In genomic region chr2:96315400-96316071, GRCh38 we compare ENCODE assay signal across 8 cellular contexts. TPM values are rescaled to one million over a fixed set of nuclear protein-coding genes. Genes with fewer than 3 reads are reported as not detected.
DNase-seq lines count a peak whose midpoint lies in the region; ATAC-seq and TF ChIP-seq lines count a peak whose summit lies in the region.

No MANE protein-coding gene starts in this region.

- intact Hi-C loops in HCT116 (cut with micrococcal nuclease) (no loop called here), sigmoid colon (cut with DNase I) (no loop called here)

- peak overlapping the region; percentile 4 to 59 (median 47); a peak in 18 of 20 replicates for H3K4me3 ChIP-seq in BLaER1 treated with 17β-estradiol and CSF1 and Interleukin-3, amounts not matched to agents 10 nM and 100 nM
- H3K4me3 ChIP-seq in HCT116 (replicated peaks in 1 of 2; ENCODE audit: low read depth in 1 of 2, low read length in 2 of 2) (no peak overlapping the region), tibial nerve (no peak overlapping the region), sigmoid colon (no peak overlapping the region)

- peaks cover 39% of the 10 kb centered on the region for H3K4me1 Mint-ChIP-seq in activated T-cell treated with anti-CD3 and anti-CD28 coated beads, Interleukin-2, amount 50 U/mL, for 4 hours (ENCODE audit: low read depth)

- no peaks in the 10 kb centered on the region for H3K27me3 Mint-ChIP-seq in activated T-cell treated with anti-CD3 and anti-CD28 coated beads, Interleukin-2, amount 50 U/mL, for 4 hours (ENCODE audit: low read depth)

- peak overlapping the region in 10 of 11 experiments; percentile 65 to 84 (median 76); a peak in 20 of 22 replicates for H3K9ac ChIP-seq in BLaER1 treated with 17β-estradiol and CSF1 and Interleukin-3, amounts not matched to agents 10 nM and 100 nM
- H3K9ac ChIP-seq in HCT116 (ENCODE audit: low read length), result no peak overlapping the region

- TF ChIP-seq RAD21 in HCT116 (IDR thresholded peaks at IDR 0.05; ENCODE audit: low read depth), result no peak

- no peak for DNase-seq in HCT116 (ENCODE audit: low read depth, low spot score)
- no peak for DNase-seq in activated T-cell treated with anti-CD3 and anti-CD28 coated beads, Interleukin-2, amount 50 U/mL, for 4 hours
- DNase-seq in islet precursor cell, result peak; percentile 63
- no peak for DNase-seq in tibial nerve (ENCODE audit: low spot score in 2 of 2)
- DNase-seq in sigmoid colon, result no peak
- no peak for DNase-seq in NCI-H2081 treated with DMSO at 0.1 percent for 48 hours (lab: John Stamatoyannopoulos, UW)
- DNase-seq in stimulated activated CD4-positive, alpha-beta T cell treated with anti-CD3 and anti-CD28 coated beads, Interleukin-2, amount 100 ng/mL, for 48 hours, result no peak

- peak; percentile 34; the same call in 1 of the 2 replicates for ATAC-seq in HCT116
- peak; percentile 47 to 58 for ATAC-seq in activated T-cell treated with anti-CD3 and anti-CD28 coated beads, Interleukin-2, amount 50 U/mL, for 4 hours

- BruUV-seq in HCT116 (replicated peaks; lab: Mats Ljungman, UMichigan), result no TSS peak

- no peaks in the 10 kb centered on the region for H3K79me2 ChIP-seq in HCT116 (ENCODE audit: insufficient read depth, low read length)

- CTCF ChIA-PET in HCT116 (lab: Charles Lee), result no interaction called here

- TF ChIP-seq EP300 in tibial nerve (IDR thresholded peaks at IDR 0.05) (no peak), sigmoid colon (IDR thresholded peaks at IDR 0.05) (no peak)

- no peaks in the 10 kb centered on the region for H4K20me1 ChIP-seq in BLaER1 treated with 17β-estradiol and CSF1 and Interleukin-3, amounts not matched to agents 10 nM and 100 nM
- no peaks in the 10 kb centered on the region for H4K20me1 ChIP-seq in HCT116 (ENCODE audit: insufficient read depth)

- H3K27ac ChIP-seq in BLaER1 treated with 17β-estradiol and CSF1 and Interleukin-3, amounts not matched to agents 10 nM and 100 nM, result peak overlapping the region; percentile 34 to 97 (median 87); a peak in 21 of 22 replicates
- H3K27ac ChIP-seq in HCT116 (ENCODE audit: low read depth, low read length) (no peak overlapping the region), tibial nerve (peak overlapping the region in 1 of 4 donors; percentile 18), sigmoid colon (peak overlapping the region in 1 of 4 donors; percentile 3)

- RAD21 ChIA-PET in HCT116 (lab: Charles Lee; ENCODE audit: low non-redundant PET in 1 of 2, low total read pairs in 2 of 2, uncharacterized antibody in 2 of 2, unreplicated experiment in 2 of 2), result no interaction called here

- no peaks in the 10 kb centered on the region for H3K9me3 Mint-ChIP-seq in activated T-cell treated with anti-CD3 and anti-CD28 coated beads, Interleukin-2, amount 50 U/mL, for 4 hours

- TF ChIP-seq POLR2A in HCT116 (IDR thresholded peaks at IDR 0.05; ENCODE audit: borderline replicate concordance, extremely low read depth, insufficient read depth, insufficient read length) (no peak), tibial nerve (IDR thresholded peaks at IDR 0.05) (no peak), sigmoid colon (IDR thresholded peaks at IDR 0.05) (no peak)

- H3K27me3 ChIP-seq in BLaER1 treated with 17β-estradiol and CSF1 and Interleukin-3, amounts not matched to agents 10 nM and 100 nM, result no peaks in the 10 kb centered on the region
- H3K27me3 ChIP-seq in HCT116 (ENCODE audit: insufficient read depth, low read length), result no peaks in the 10 kb centered on the region
- H3K27me3 ChIP-seq in tibial nerve, result peaks cover 0 to 15% of the 10 kb centered on the region in 2 donors
- peaks cover 0 to 26% (median 17%) of the 10 kb centered on the region in 3 donors for H3K27me3 ChIP-seq in sigmoid colon

- POLR2A ChIA-PET in HCT116 (lab: Charles Lee), result interaction anchor here (1.2 kb wide), 1 partner anchor 10 kb away, joined by 3 read pairs; the partner anchor contains the start of gene ITPRIPL1

- H3K4me3 Mint-ChIP-seq in activated T-cell treated with anti-CD3 and anti-CD28 coated beads, Interleukin-2, amount 50 U/mL, for 4 hours, result peak overlapping the region; percentile 35

- TF ChIP-seq CTCF in HCT116 (IDR thresholded peaks at IDR 0.05 in 2 of 3, conservative IDR thresholded peaks at IDR 0.05 in 1 of 3; ENCODE audit: borderline replicate concordance in 1 of 3, insufficient read depth in 1 of 3, low read depth in 2 of 3, low read length in 2 of 3), result no peak
- TF ChIP-seq CTCF in tibial nerve (IDR thresholded peaks at IDR 0.05), result no peak
- TF ChIP-seq CTCF in sigmoid colon (IDR thresholded peaks at IDR 0.05), result no peak

- no peak overlapping the region for H2AFZ ChIP-seq in HCT116 (ENCODE audit: low read depth, low read length, poor library complexity, severe bottlenecking)

- H3K4me2 ChIP-seq in BLaER1 treated with 17β-estradiol and CSF1 and Interleukin-3, amounts not matched to agents 10 nM and 100 nM, result peak overlapping the region; percentile 84 to 98 (median 91)
- H3K4me2 ChIP-seq in HCT116 (ENCODE audit: low read length), result peak overlapping the region; percentile 26

- 34 to 43% methylated on average over 7 of the region's 7 CpGs for WGBS in tibial nerve, 2 donors
- WGBS in sigmoid colon, 2 donors, result 43 to 85% methylated on average over 7 of the region's 7 CpGs

- no peaks in the 10 kb centered on the region for H3K9me2 ChIP-seq in HCT116 (ENCODE audit: insufficient read depth)

- peaks cover 0 to 7% (median 0%) of the 10 kb centered on the region in 11 experiments; a peak in 6 of 22 replicates for H3K9me3 ChIP-seq in BLaER1 treated with 17β-estradiol and CSF1 and Interleukin-3, amounts not matched to agents 10 nM and 100 nM (replicated peaks in 1 of 11)
- H3K9me3 ChIP-seq in HCT116 (ENCODE audit: control insufficient read depth in 1 of 2, insufficient read depth in 1 of 2, low read depth in 1 of 2, low read length in 2 of 2) (no peaks in the 10 kb centered on the region; a peak in 1 of 4 replicates), tibial nerve (no peaks in the 10 kb centered on the region), sigmoid colon (no peaks in the 10 kb centered on the region)

- peaks cover 48 to 93% (median 84%) of the 10 kb centered on the region in 10 experiments for H3K4me1 ChIP-seq in BLaER1 treated with 17β-estradiol and CSF1 and Interleukin-3, amounts not matched to agents 10 nM and 100 nM
- peaks cover 0 to 14% of the 10 kb centered on the region in 2 experiments; a peak in 2 of 4 replicates for H3K4me1 ChIP-seq in HCT116 (ENCODE audit: control insufficient read depth in 1 of 2, insufficient read depth in 2 of 2, low read length in 2 of 2)
- H3K4me1 ChIP-seq in tibial nerve, result peaks cover 0 to 11% (median 0%) of the 10 kb centered on the region in 4 donors
- H3K4me1 ChIP-seq in sigmoid colon, result no peaks in the 10 kb centered on the region

- H3K36me3 ChIP-seq in BLaER1 treated with 17β-estradiol and CSF1 and Interleukin-3, amounts not matched to agents 10 nM and 100 nM, result peaks cover 0 to 42% (median 14%) of the 10 kb centered on the region in 11 experiments; a peak in 14 of 22 replicates
- H3K36me3 ChIP-seq in HCT116 (ENCODE audit: control insufficient read depth in 1 of 2, insufficient read depth in 2 of 2, low read length in 2 of 2), result no peaks in the 10 kb centered on the region
- no peaks in the 10 kb centered on the region for H3K36me3 ChIP-seq in tibial nerve
- H3K36me3 ChIP-seq in sigmoid colon, result no peaks in the 10 kb centered on the region

- no peaks in the 10 kb centered on the region for H3K36me3 Mint-ChIP-seq in activated T-cell treated with anti-CD3 and anti-CD28 coated beads, Interleukin-2, amount 50 U/mL, for 4 hours (ENCODE audit: insufficient read depth)

TF ChIP-seq in HCT116, 20 proteins besides CTCF, POLR2A, EP300 and RAD21 (continues in another document):
- TF ChIP-seq, protein P1, sequence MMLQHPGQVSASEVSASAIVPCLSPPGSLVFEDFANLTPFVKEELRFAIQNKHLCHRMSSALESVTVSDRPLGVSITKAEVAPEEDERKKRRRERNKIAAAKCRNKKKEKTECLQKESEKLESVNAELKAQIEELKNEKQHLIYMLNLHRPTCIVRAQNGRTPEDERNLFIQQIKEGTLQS (IDR thresholded peaks at IDR 0.05), result no peak
- TF ChIP-seq ELF1 (IDR thresholded peaks at IDR 0.05; ENCODE audit: borderline replicate concordance, low read depth), result no peak
- TF ChIP-seq, protein P2, sequence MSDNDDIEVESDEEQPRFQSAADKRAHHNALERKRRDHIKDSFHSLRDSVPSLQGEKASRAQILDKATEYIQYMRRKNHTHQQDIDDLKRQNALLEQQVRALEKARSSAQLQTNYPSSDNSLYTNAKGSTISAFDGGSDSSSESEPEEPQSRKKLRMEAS (IDR thresholded peaks at IDR 0.05), result no peak

RNA-seq across cellular contexts. Expression of gene ITPRIPL1, which starts 9.6 kb away (rescaled TPM):
- 12.4 TPM for total RNA-seq in HCT116 (2021; ENCODE audit: unreplicated experiment)
- polyA plus RNA-seq in HCT116 (2012), result 6.4 and 7.3 TPM in 2 replicates
- 10 to 100 TPM; 30.2 to 39.5 (median 31.6) TPM for total RNA-seq in activated T-cell treated with anti-CD3 and anti-CD28 coated beads, Interleukin-2, amount 50 U/mL, for 4 hours
- total RNA-seq in tibial nerve, result 1 to 10 TPM in 3 of 4 donors, under 1 TPM in 1; 0.98 to 4.2 (median 2.2) TPM
- 1 to 10 TPM in 1 of 4 donors, under 1 TPM in 2, not detected in 1; 0.36 to 2.0 (median 0.83) TPM for total RNA-seq in sigmoid colon
- 1 to 10 TPM in 1 of 3 donors, under 1 TPM in 1, not detected in 1; 0.23 to 1.5 TPM for polyA plus RNA-seq in sigmoid colon

RNA-seq across cellular contexts. Expression of gene SNRNP200, which starts 10.2 kb away (rescaled TPM):
- total RNA-seq in HCT116 (2021; ENCODE audit: unreplicated experiment) (202 TPM), tibial nerve (100 to 1,000 TPM in 1 of 4 donors, 10 to 100 TPM in 3; 79.4 to 106 (median 90.1) TPM), sigmoid colon (10 to 100 TPM; 69.4 to 86.1 (median 79.2) TPM)
- 225 and 235 TPM in 2 replicates for polyA plus RNA-seq in HCT116 (2012)
- 100 to 1,000 TPM; 219 to 232 (median 223) TPM for total RNA-seq in activated T-cell treated with anti-CD3 and anti-CD28 coated beads, Interleukin-2, amount 50 U/mL, for 4 hours
- 10 to 100 TPM; 26.8 to 86.5 (median 31.8) TPM for polyA plus RNA-seq in sigmoid colon

RNA-seq across cellular contexts. Expression of gene NCAPH, which starts 20.0 kb away (rescaled TPM):
- total RNA-seq in HCT116 (2021; ENCODE audit: unreplicated experiment) (64.1 TPM), tibial nerve (1 to 10 TPM; 1.1 to 5.1 (median 2.9) TPM), sigmoid colon (1 to 10 TPM in 1 of 4 donors, under 1 TPM in 2, not detected in 1; 0.33 to 2.4 (median 0.83) TPM)
- 40.9 and 53.9 TPM in 2 replicates for polyA plus RNA-seq in HCT116 (2012)
- 10 to 100 TPM; 15.5 to 22.9 (median 16.4) TPM for total RNA-seq in activated T-cell treated with anti-CD3 and anti-CD28 coated beads, Interleukin-2, amount 50 U/mL, for 4 hours
- 10 to 100 TPM in 1 of 3 donors, 1 to 10 TPM in 2; 2.4 to 17.4 (median 5.5) TPM for polyA plus RNA-seq in sigmoid colon

RNA-seq across cellular contexts. Expression of gene CIAO1, which starts 49.5 kb away (rescaled TPM):
- total RNA-seq in HCT116 (2021; ENCODE audit: unreplicated experiment) (76.8 TPM), tibial nerve (100 to 1,000 TPM; 132 to 172 (median 151) TPM), sigmoid colon (100 to 1,000 TPM in 2 of 4 donors, 10 to 100 TPM in 2; 77.4 to 110 (median 95.2) TPM)
- 54.7 and 62.0 TPM in 2 replicates for polyA plus RNA-seq in HCT116 (2012)
- 100 to 1,000 TPM; 106 to 114 (median 109) TPM for total RNA-seq in activated T-cell treated with anti-CD3 and anti-CD28 coated beads, Interleukin-2, amount 50 U/mL, for 4 hours
- 10 to 100 TPM; 45.6 to 55.0 (median 51.1) TPM for polyA plus RNA-seq in sigmoid colon

RNA-seq across cellular contexts. Expression of gene TMEM127, which starts 49.7 kb away (rescaled TPM):
- 25.3 TPM for total RNA-seq in HCT116 (2021; ENCODE audit: unreplicated experiment)
- 19.7 and 19.8 TPM in 2 replicates for polyA plus RNA-seq in HCT116 (2012)
- 10 to 100 TPM; 31.9 to 37.5 (median 36.9) TPM for total RNA-seq in activated T-cell treated with anti-CD3 and anti-CD28 coated beads, Interleukin-2, amount 50 U/mL, for 4 hours
- 10 to 100 TPM; 27.1 to 35.4 (median 30.7) TPM for total RNA-seq in tibial nerve
- total RNA-seq in sigmoid colon, result 10 to 100 TPM; 24.6 to 30.5 (median 27.9) TPM
- 10 to 100 TPM; 10.8 to 40.1 (median 12.5) TPM for polyA plus RNA-seq in sigmoid colon

Comparison
In these comparisons a context has a peak if more than half of its experiments do, and no peak if none do; other contexts are left out.
1. H3K4me3 ChIP-seq: peak in BLaER1 treated with 17β-estradiol and CSF1 and Interleukin-3, amounts not matched to agents 10 nM and 100 nM (10 of 10); none in HCT116 (0 of 2), tibial nerve (0 of 4) and sigmoid colon (0 of 4).